8 cellular contexts compared by ENCODE assay signal in the genomic region with DNA sequence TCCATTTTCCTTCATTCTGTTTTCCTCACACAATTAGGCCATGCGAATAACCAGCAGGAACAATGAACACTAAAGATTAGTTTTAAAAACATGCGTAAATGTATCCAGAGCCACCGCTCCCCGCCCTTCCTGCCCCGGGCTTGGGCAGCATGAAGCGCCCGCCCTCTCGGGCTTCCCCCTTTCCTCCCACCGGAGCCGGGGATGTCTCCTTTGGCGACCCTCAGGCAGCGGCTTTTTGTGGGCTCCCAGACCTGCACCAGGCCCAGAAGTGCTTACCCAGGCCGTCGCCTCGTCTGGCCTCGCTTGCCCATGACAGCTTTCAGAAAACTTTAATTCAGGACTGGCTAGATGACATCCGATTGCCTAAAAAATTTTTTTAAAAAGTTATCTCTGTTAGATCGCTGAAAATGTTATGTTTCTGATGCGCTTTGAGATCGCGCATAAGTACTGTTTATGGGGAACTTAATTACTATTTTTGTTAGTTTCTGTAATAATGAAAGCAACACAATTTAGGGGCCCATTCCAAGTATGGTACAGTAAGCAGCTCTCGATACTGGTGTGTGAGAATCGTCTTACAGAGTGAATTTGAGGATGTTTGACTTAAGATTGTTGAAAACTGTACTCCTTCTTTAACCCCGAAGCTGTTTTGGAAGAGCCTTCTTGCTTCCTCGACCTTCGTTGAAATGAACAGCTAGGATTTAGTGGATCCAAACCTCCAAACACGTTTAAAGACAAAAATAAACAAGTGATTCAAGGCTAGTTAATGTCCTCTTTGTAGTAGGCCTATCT. TPM values are rescaled to one million over a fixed set of nuclear protein-coding genes. Genes with fewer than 3 reads are reported as not detected.
DNase-seq lines count a peak whose midpoint lies in the region; ATAC-seq, FAIRE-seq and TF ChIP-seq lines count a peak whose summit lies in the region.

No MANE protein-coding gene starts in this region.

- H3K9ac ChIP-seq in kidney (ENCODE audit: low read length in 2 of 2), result peak overlapping the region; percentile 43 to 74

- BruUV-seq in MCF 10A (replicated peaks; lab: Mats Ljungman, UMichigan), result TSS peak; percentile 47

- H3K4me3 ChIP-seq in Peyer's patch (peak overlapping the region; percentile 64 to 94 (median 80)), kidney (ENCODE audit: low read length in 2 of 2) (peak overlapping the region; percentile 76 to 81)

- no peaks in the 10 kb centered on the region for H3K27me3 ChIP-seq in Peyer's patch

- TF ChIP-seq CTCF in CD14-positive monocyte (IDR thresholded peaks at IDR 0.05), result no peak
- no peak for TF ChIP-seq CTCF in Peyer's patch (IDR thresholded peaks at IDR 0.05)
- no peak for TF ChIP-seq CTCF in MCF 10A (IDR thresholded peaks at IDR 0.05; ENCODE audit: unreplicated experiment)
- TF ChIP-seq CTCF in kidney (IDR thresholded peaks at IDR 0.05; ENCODE audit: borderline replicate concordance, extremely low read depth, insufficient read depth), result no peak

- no peak for TF ChIP-seq POLR2A in Peyer's patch (IDR thresholded peaks at IDR 0.05)

- H3K27ac ChIP-seq in Peyer's patch (peak overlapping the region; percentile 81 to 93 (median 86)), kidney (ENCODE audit: low read depth in 2 of 2, low read length in 2 of 2) (peak overlapping the region; percentile 67 to 80)

- peaks cover 0 to 5% (median 2%) of the 10 kb centered on the region in 4 donors for H3K4me1 ChIP-seq in Peyer's patch
- H3K4me1 ChIP-seq in kidney (ENCODE audit: control insufficient read depth in 1 of 2, insufficient read depth in 1 of 2, low read depth in 1 of 2, low read length in 2 of 2), result no peaks in the 10 kb centered on the region

- H3K4me3 Mint-ChIP-seq in CD14-positive monocyte, result peak overlapping the region; percentile 91 to 95
- peak overlapping the region; percentile 82 for H3K4me3 Mint-ChIP-seq in MCF 10A (ENCODE audit: unreplicated experiment)

- H3K9me3 Mint-ChIP-seq in CD14-positive monocyte (no peaks in the 10 kb centered on the region), MCF 10A (ENCODE audit: unreplicated experiment) (no peaks in the 10 kb centered on the region)

- H3K9me3 ChIP-seq in Peyer's patch (no peaks in the 10 kb centered on the region), kidney (ENCODE audit: control insufficient read depth in 1 of 2, low read length in 2 of 2) (no peaks in the 10 kb centered on the region)

- POLR2A ChIA-PET in MCF 10A (lab: Yijun Ruan, JAX), result interaction anchor here (0.7 to 9.7 kb wide), 17 partner anchors 10 to 141 kb away, joined by 3 to 188 read pairs (median 5); no protein-coding TSS in a partner anchor

- peaks cover 3 to 4% (median 4%) of the 10 kb centered on the region in 3 donors for H3K27me3 Mint-ChIP-seq in CD14-positive monocyte (ENCODE audit: low read depth in 3 of 3)
- H3K27me3 Mint-ChIP-seq in MCF 10A (ENCODE audit: insufficient read depth, unreplicated experiment), result no peaks in the 10 kb centered on the region

- H3K4me1 Mint-ChIP-seq in CD14-positive monocyte (peaks cover 24% of the 10 kb centered on the region), MCF 10A (ENCODE audit: insufficient read depth, unreplicated experiment) (peaks cover 31% of the 10 kb centered on the region)

- ATAC-seq in GM19023 (IDR thresholded peaks at IDR 0.05; ENCODE audit: unreplicated experiment), result peak; percentile 30
- ATAC-seq in HG03139 (IDR thresholded peaks at IDR 0.05; ENCODE audit: unreplicated experiment), result peak; percentile 6

- H3K27ac Mint-ChIP-seq in CD14-positive monocyte, result peak overlapping the region; percentile 89 to 95 (median 93)
- H3K27ac Mint-ChIP-seq in MCF 10A (ENCODE audit: low read depth, unreplicated experiment), result peak overlapping the region; percentile 95

- H3K36me3 Mint-ChIP-seq in CD14-positive monocyte, result peaks cover 5 to 9% of the 10 kb centered on the region in 2 donors
- peaks cover 16% of the 10 kb centered on the region for H3K36me3 Mint-ChIP-seq in MCF 10A (ENCODE audit: insufficient read depth, unreplicated experiment)

- FAIRE-seq in kidney (lab: Jason Lieb, UNC), result no peak

- H3K36me3 ChIP-seq in Peyer's patch (no peaks in the 10 kb centered on the region), kidney (ENCODE audit: control insufficient read depth in 1 of 2, insufficient read depth in 2 of 2, low read length in 2 of 2) (no peaks in the 10 kb centered on the region)

- CTCF ChIA-PET in MCF 10A (lab: Yijun Ruan, JAX), result interaction anchor here (0.6 to 3.0 kb wide), 6 partner anchors 48 to 1686 kb away, joined by 3 to 10 read pairs (median 5); no protein-coding TSS in a partner anchor

- DNase-seq in CD14-positive monocyte (ENCODE audit: low spot score), result no peak
- peak in 2 of 3 donors; percentile 21 to 62 for DNase-seq in Peyer's patch
- peak; percentile 51 for DNase-seq in MCF 10A (ENCODE audit: unreplicated experiment)
- peak; percentile 82 for DNase-seq in kidney
- peak; percentile 12 for DNase-seq in stimulated activated CD4-positive, alpha-beta T cell treated with anti-CD3 and anti-CD28 coated beads, Interleukin-4, amount 100 ng/mL, for 1 hour
- DNase-seq in NK-92 treated with Interleukin-12 subunit alpha and Interleukin-12 subunit beta, amount 100 ng/mL, for 24 hours (lab: John Stamatoyannopoulos, UW), result no peak

- intact Hi-C loops in CD14-positive monocyte (cut with micrococcal nuclease) (loop anchor here (5.0 to 10.0 kb wide), 3 partner anchors 34 to 52 kb away; no protein-coding TSS in a partner anchor), MCF 10A (cut with micrococcal nuclease) (loop anchor here (2.0 to 5.0 kb wide), 4 partner anchors 46 to 111 kb away; no protein-coding TSS in a partner anchor), kidney (cut with DNase I) (no loop called here)

RNA-seq across cellular contexts. Expression of a gene that starts 1.1 kb away (rescaled TPM):
- polyA plus RNA-seq in CD14-positive monocyte (10 to 100 TPM; 21.6 to 30.7 TPM), kidney (ENCODE audit: insufficient read depth, low read depth, low replicate concordance) (3.9 TPM)
- total RNA-seq in Peyer's patch (10 to 100 TPM in 3 of 4 donors, 1 to 10 TPM in 1; 6.8 to 32.2 (median 15.3) TPM), MCF 10A (2022) (134 and 150 TPM in 2 replicates), kidney (25.6 TPM)

Comparison
In these comparisons a context has a peak if more than half of its experiments do, and no peak if none do; other contexts are left out.
1. DNase-seq: peak in Peyer's patch (2 of 3), MCF 10A (single experiment), kidney (single experiment) and stimulated activated CD4-positive, alpha-beta T cell treated with anti-CD3 and anti-CD28 coated beads, Interleukin-4, amount 100 ng/mL, for 1 hour (single experiment); none in CD14-positive monocyte (single experiment) and NK-92 treated with Interleukin-12 subunit alpha and Interleukin-12 subunit beta, amount 100 ng/mL, for 24 hours (single experiment).